8 cellular contexts compared by ENCODE assay signal in the genomic region with DNA sequence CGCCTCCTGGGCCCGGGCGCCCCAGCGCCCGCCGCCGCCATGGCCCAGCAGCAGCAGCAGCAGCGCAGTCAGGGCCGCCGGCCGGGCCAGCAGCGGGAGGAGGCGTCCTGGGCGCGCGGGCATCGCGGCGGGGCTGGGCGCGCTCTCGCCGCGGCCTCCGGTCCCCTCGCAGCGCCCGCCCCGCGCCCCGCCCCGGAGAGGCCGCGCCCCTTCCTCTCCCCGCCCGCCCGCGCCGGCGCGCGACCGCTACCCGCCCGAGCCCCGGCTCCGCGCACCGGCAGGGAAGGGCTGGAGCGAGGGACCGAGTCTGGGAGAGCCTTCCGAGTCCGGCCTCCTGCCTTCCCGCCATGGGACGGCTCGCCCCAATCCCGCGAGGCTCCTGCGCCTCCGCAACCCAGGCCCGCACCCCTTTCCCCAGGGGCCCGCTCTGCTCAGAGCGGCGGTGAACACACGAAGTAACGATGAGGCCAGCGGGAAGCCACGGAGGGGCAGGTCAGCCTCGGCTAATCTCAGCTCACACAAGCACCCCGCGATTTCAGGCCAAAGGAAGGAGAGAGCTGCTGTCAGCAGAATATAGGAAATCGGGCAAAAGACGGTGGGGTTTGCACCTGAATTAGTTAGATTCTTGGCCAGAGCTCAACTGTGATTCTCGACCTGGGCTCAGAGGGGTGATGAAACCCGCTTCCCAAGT. TPM values are rescaled to one million over a fixed set of nuclear protein-coding genes. Genes with fewer than 3 reads are reported as not detected.
A peak's percentile ranks its signal among the peaks of the same experiment; 100 is the strongest.
DNase-seq lines count a peak whose midpoint lies in the region; TF ChIP-seq lines count a peak whose summit lies in the region.

TXNDC5 (minus strand) TSS at position 135 of the 691 bp plus-strand sequence; CDS start at position 123, 12 bp downstream.

- H3K9me3 ChIP-seq in ES-I3 (ENCODE audit: control insufficient read depth, insufficient read depth, low read length) (no peaks in the 10 kb centered on the region), adipocyte (ENCODE audit: control insufficient read depth, low read length) (no peaks in the 10 kb centered on the region), transverse colon (no peaks in the 10 kb centered on the region)

- peak within 1 kb of the TSS; percentile 85 for H3K4me3 ChIP-seq in adipocyte (ENCODE audit: low read length)
- H3K4me3 ChIP-seq in transverse colon: peak within 1 kb of the TSS; percentile 37 to 93 (median 82)

- H3K36me3 ChIP-seq in ES-I3 (ENCODE audit: insufficient read depth, low read length) (no peaks in the 10 kb centered on the region; the same call in 1 of the 2 replicates), adipocyte (ENCODE audit: control insufficient read depth, insufficient read depth, low read length, severe bottlenecking) (no peaks in the 10 kb centered on the region), transverse colon (no peaks in the 10 kb centered on the region)

- H3K27me3 ChIP-seq in adipocyte (replicated peaks; ENCODE audit: control insufficient read depth, insufficient read depth, low read length) (no peaks in the 10 kb centered on the region), transverse colon (no peaks in the 10 kb centered on the region)

- peak within 1 kb of the TSS; percentile 87 for H3K9ac ChIP-seq in ES-I3 (ENCODE audit: low read depth, low read length)
- H3K9ac ChIP-seq in adipocyte (ENCODE audit: low read length): peak within 1 kb of the TSS; percentile 89

- no peak for TF ChIP-seq POLR2A in transverse colon (IDR thresholded peaks at IDR 0.05)

- DNase-seq in H4 (ENCODE audit: low spot score): peak; percentile 29
- peak; percentile 83 for DNase-seq in LoVo (ENCODE audit: low spot score)
- DNase-seq in T follicular helper cell (ENCODE audit: low read depth): peak; percentile 40
- peak; percentile 91 for DNase-seq in adipocyte (ENCODE audit: low read depth)
- peak; percentile 90 for DNase-seq in cardiac septum (ENCODE audit: low spot score)
- peak; percentile 51 for DNase-seq in pons (ENCODE audit: low spot score)
- DNase-seq in transverse colon: peak; percentile 86

- H3K27ac ChIP-seq in transverse colon: peak within 1 kb of the TSS; percentile 82 to 87 (median 86)

- peaks cover 5% of the 10 kb centered on the region; the same call in 1 of the 2 replicates for H3K4me1 ChIP-seq in ES-I3 (ENCODE audit: insufficient read depth, low read length)
- H3K4me1 ChIP-seq in adipocyte (ENCODE audit: control insufficient read depth, insufficient read depth, low read length): peaks cover 35% of the 10 kb centered on the region
- peaks cover 9 to 18% (median 12%) of the 10 kb centered on the region in 4 donors for H3K4me1 ChIP-seq in transverse colon

- TF ChIP-seq EP300 in transverse colon (IDR thresholded peaks at IDR 0.05; ENCODE audit: low read depth): no peak

- intact Hi-C loops in cardiac septum (cut with DNase I): loop anchor here (2.0 to 5.0 kb wide), 2 partner anchors 64 to 152 kb away; partner anchors contain the start of gene BLOC1S5
- intact Hi-C loops in transverse colon (cut with DNase I; ENCODE audit: low total_unique reads): no loop called here

- in situ Hi-C loops in transverse colon (cut with MboI; ENCODE audit: low pct_ligation_motif_present in 1 of 4, low pct_unique_long_range_greater_than_20kb in 1 of 4, low sequenced_read_pairs in 3 of 4): no loop called here

- TF ChIP-seq CTCF in transverse colon (IDR thresholded peaks at IDR 0.05): no peak

- WGBS in transverse colon (ENCODE audit: low coverage in 1 of 2), 2 donors: 2% methylated on average over 51 of the region's 75 CpGs; no CpG with 5 or more reads in 1 of the 2 donors

RNA-seq across cellular contexts. Expression of gene TXNDC5, which starts in this region (rescaled TPM):
- total RNA-seq in H4 (2014; rRNA removed; shearing (Covaris generic)): 462 and 475 TPM in 2 replicates
- 50.8 TPM for total RNA-seq in cardiac septum
- total RNA-seq in transverse colon: 100 to 1,000 TPM in 1 of 4 donors, 10 to 100 TPM in 3; 17.2 to 217 (median 65.2) TPM

Comparison
In these comparisons a context has a peak if more than half of its experiments do, and no peak if none do; other contexts are left out.
1. Peak in every context shown above with its lines: DNase-seq, H3K4me3 ChIP-seq and H3K27ac ChIP-seq.
2. DNase-seq: peak in every context shown above with its lines; median percentile 91 in adipocyte; 90 in cardiac septum; 86 in transverse colon; 83 in LoVo; 51 in pons; 40 in T follicular helper cell; 29 in H4.